Comparison of ENCODE assay signal across 1 cellular context in the genomic region with DNA sequence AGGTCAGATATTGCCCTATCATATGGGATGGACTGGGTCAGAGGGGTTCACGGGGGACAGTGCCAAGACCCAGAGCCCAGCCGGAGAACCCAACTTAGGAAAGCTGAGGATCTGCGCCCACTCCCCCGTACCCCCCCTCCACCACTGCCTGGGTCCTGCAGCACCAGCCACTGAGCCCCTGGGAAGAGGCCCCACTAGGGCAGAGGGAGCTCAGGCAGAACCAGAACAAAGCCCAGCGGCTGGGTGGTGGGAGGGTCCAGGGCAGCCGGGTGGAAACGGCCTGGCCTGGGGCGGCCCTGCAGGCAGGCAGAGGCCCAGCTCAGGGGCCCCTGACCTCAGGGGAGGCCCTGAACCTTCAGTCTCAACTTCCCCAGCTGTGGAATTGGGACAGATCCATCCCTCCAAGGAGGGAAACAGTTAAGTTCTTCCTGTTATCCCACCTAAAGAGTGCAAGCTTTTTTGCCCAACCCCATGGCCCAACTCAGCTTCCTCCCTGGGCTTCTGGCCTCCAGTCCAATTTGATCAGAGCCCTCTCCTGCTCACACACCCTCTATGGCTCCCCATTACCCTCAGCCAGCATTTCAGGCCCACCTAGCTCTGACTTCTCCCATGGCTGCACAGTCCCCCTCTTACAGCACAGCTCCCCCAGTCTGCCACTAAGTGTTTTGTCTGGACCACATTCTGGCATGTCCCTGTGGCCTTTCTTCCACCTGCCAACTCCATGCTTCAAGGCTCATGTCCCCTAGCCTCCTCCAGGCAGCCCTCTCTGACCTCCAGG.
A peak's percentile ranks its signal among the peaks of the same experiment; 100 is the strongest.
TF ChIP-seq lines count a peak whose summit lies in the region.

No MANE protein-coding gene starts in this region.

TF ChIP-seq in HepG2, 621 proteins besides CTCF, POLR2A, EP300 and RAD21 (continued from another document):
- TF ChIP-seq, protein P1, sequence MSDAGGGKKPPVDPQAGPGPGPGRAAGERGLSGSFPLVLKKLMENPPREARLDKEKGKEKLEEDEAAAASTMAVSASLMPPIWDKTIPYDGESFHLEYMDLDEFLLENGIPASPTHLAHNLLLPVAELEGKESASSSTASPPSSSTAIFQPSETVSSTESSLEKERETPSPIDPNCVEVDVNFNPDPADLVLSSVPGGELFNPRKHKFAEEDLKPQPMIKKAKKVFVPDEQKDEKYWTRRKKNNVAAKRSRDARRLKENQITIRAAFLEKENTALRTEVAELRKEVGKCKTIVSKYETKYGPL (CRISPR knock-in tag; IDR thresholded peaks at IDR 0.05), result no peak
- TF ChIP-seq, protein P2, sequence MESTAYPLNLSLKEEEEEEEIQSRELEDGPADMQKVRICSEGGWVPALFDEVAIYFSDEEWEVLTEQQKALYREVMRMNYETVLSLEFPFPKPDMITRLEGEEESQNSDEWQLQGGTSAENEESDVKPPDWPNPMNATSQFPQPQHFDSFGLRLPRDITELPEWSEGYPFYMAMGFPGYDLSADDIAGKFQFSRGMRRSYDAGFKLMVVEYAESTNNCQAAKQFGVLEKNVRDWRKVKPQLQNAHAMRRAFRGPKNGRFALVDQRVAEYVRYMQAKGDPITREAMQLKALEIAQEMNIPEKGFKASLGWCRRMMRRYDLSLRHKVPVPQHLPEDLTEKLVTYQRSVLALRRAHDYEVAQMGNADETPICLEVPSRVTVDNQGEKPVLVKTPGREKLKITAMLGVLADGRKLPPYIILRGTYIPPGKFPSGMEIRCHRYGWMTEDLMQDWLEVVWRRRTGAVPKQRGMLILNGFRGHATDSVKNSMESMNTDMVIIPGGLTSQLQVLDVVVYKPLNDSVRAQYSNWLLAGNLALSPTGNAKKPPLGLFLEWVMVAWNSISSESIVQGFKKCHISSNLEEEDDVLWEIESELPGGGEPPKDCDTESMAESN (CRISPR knock-in tag; conservative IDR thresholded peaks at IDR 0.05), result 0 out of 2 replicates have a peak, but pooled peaks have one; percentile 17
- peak; percentile 37 for TF ChIP-seq XRCC5 (optimal IDR thresholded peaks at IDR 0.05; ENCODE audit: low read length)
- TF ChIP-seq DMAP1 (CRISPR knock-in tag; IDR thresholded peaks at IDR 0.05), result no peak; the same call in 1 of the 2 replicates
- TF ChIP-seq SMC3 (IDR thresholded peaks at IDR 0.05; ENCODE audit: low read length), result no peak
- TF ChIP-seq AGO2 (optimal IDR thresholded peaks at IDR 0.05; ENCODE audit: low read depth, low read length), result peak; percentile 59
- TF ChIP-seq, protein P3, sequence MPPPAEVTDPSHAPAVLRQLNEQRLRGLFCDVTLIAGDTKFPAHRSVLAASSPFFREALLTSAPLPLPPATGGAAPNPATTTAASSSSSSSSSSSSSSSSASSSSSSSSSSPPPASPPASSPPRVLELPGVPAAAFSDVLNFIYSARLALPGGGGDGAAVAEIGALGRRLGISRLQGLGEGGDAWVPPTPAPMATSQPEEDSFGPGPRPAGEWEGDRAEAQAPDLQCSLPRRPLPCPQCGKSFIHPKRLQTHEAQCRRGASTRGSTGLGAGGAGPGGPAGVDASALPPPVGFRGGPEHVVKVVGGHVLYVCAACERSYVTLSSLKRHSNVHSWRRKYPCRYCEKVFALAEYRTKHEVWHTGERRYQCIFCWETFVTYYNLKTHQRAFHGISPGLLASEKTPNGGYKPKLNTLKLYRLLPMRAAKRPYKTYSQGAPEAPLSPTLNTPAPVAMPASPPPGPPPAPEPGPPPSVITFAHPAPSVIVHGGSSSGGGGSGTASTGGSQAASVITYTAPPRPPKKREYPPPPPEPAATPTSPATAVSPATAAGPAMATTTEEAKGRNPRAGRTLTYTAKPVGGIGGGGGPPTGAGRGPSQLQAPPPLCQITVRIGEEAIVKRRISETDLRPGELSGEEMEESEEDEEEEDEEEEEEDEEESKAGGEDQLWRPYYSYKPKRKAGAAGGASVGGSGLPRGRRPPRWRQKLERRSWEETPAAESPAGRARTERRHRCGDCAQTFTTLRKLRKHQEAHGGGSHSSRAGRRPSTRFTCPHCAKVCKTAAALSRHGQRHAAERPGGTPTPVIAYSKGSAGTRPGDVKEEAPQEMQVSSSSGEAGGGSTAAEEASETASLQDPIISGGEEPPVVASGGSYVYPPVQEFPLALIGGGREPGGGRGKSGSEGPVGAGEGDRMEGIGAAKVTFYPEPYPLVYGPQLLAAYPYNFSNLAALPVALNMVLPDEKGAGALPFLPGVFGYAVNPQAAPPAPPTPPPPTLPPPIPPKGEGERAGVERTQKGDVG (CRISPR knock-in tag; IDR thresholded peaks at IDR 0.05; ENCODE audit: borderline replicate concordance), result no peak
- TF ChIP-seq ZNF432 (CRISPR knock-in tag; IDR thresholded peaks at IDR 0.05; ENCODE audit: borderline replicate concordance), result no peak
- no peak for TF ChIP-seq NFIB (CRISPR knock-in tag; IDR thresholded peaks at IDR 0.05; ENCODE audit: borderline replicate concordance)
- no peak for TF ChIP-seq ZNF235 (CRISPR knock-in tag; IDR thresholded peaks at IDR 0.05; ENCODE audit: borderline replicate concordance)
- TF ChIP-seq MAFG (CRISPR knock-in tag; IDR thresholded peaks at IDR 0.05), result no peak
- TF ChIP-seq KDM1A (CRISPR knock-in tag; IDR thresholded peaks at IDR 0.05), result peak; percentile 26; the same call in 1 of the 2 replicates
